ENCODE assay signal across 14 cellular contexts in the genomic region with DNA sequence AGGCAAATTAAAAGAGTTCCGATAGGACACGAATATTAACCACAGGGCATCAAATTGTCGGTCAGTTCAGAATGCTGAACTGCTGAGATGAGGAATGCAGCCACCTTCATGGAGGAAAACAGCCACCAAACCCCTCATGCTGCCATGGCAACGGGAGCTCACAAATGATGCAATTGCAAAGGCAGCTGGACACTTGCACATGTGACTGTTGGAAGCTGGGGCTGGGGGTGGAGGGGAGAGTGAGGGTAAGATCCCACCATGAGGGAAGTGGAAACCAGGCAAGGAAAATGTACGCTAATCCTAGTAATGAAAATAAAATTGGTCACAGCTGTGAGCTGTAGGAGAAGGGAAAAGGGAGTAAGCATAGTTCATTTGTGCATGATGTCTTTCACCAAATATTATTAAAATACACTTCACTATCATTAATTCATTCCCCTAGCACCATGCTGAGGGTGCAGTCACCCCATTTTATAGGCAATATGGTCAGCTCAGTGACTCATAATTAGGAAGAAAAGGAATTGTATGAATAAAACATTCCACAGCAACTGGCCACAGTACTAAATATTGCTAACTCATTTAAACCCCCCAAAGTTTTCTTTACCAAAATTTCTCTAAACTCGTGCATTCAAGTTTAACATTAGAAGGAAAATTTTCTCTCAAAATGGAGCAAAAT. TPM values are rescaled to one million over a fixed set of nuclear protein-coding genes. Genes with fewer than 3 reads are reported as not detected.
A peak's percentile ranks its signal among the peaks of the same experiment; 100 is the strongest.
DNase-seq lines count a peak whose midpoint lies in the region; ATAC-seq, FAIRE-seq and TF ChIP-seq lines count a peak whose summit lies in the region.
"Had no signal": no experiment of that assay in that cellular context is flagged by ENCODE, and none has a peak within 500 bp of the region (broad histone marks: within the 10 kb centered on the region; RNA-seq: fewer than 3 reads in every experiment).

No MANE protein-coding gene starts in this region.

- no peaks in the 10 kb centered on the region for H3K27me3 Mint-ChIP-seq in progenitor cell of endocrine pancreas

- FAIRE-seq in RCC 7860 (lab: Jason Lieb, UNC), result no peak

- H3K4me3 ChIP-seq in fibroblast of pulmonary artery (replicated peaks; ENCODE audit: low read depth, low read length), result no peak overlapping the region

- DNase-seq in DMS53 (lab: John Stamatoyannopoulos, UW) (peak; percentile 48), DMS53 treated with DMSO at 0.1 percent for 48 hours (lab: John Stamatoyannopoulos, UW; ENCODE audit: unreplicated experiment) (no peak), RCC 7860 (ENCODE audit: low spot score) (peak; percentile 47), fibroblast of pulmonary artery (ENCODE audit: low read depth) (peak; percentile 3), progenitor cell of endocrine pancreas (ENCODE audit: low spot score, unreplicated experiment) (peak; percentile 15), DMS114 treated with DMSO at 0.1 percent for 48 hours (lab: John Stamatoyannopoulos, UW; ENCODE audit: unreplicated experiment) (no peak)
- DNase-seq: 8988T; NCI-H2171 treated with DMSO at 0.1 percent for 48 hours; stimulated activated CD4-positive, alpha-beta T cell treated with anti-CD3 and anti-CD28 coated beads, Interleukin-4, amount 100 ng/mL, for 24 hours had no signal

- H3K4me1 Mint-ChIP-seq in progenitor cell of endocrine pancreas (ENCODE audit: low read depth), result no peaks in the 10 kb centered on the region

- no peaks in the 10 kb centered on the region for H3K36me3 Mint-ChIP-seq in progenitor cell of endocrine pancreas (ENCODE audit: insufficient read depth)

- TF ChIP-seq CTCF in fibroblast of pulmonary artery (IDR thresholded peaks at IDR 0.05; ENCODE audit: low read length, missing control alignments), result no peak
- no peak for TF ChIP-seq CTCF in progenitor cell of endocrine pancreas (IDR thresholded peaks at IDR 0.05; ENCODE audit: unreplicated experiment)

- no peak overlapping the region for H3K4me3 Mint-ChIP-seq in progenitor cell of endocrine pancreas (ENCODE audit: low read depth)

- H3K27ac Mint-ChIP-seq in progenitor cell of endocrine pancreas, result no peak overlapping the region

- no peak for ATAC-seq in GM18502 (IDR thresholded peaks at IDR 0.05; ENCODE audit: poor library complexity, unreplicated experiment)
- ATAC-seq in GM19395 (IDR thresholded peaks at IDR 0.05; ENCODE audit: unreplicated experiment), result no peak

- no peaks in the 10 kb centered on the region for H3K9me3 Mint-ChIP-seq in progenitor cell of endocrine pancreas (ENCODE audit: low read depth)

RNA-seq across cellular contexts. Expression of gene BECN2, which starts 15.3 kb away (rescaled TPM):
- not detected in 2 replicates for total RNA-seq in progenitor cell of endocrine pancreas
- total RNA-seq: cardiac septum; T-helper 1 cell treated with Interleukin-12 subunit alpha and Interleukin-12 subunit beta and Interleukin-4 antibody, amounts not matched to agents 30 ng/mL and 1 ng/mL, for 36 hours; temporal lobe had no signal

RNA-seq across cellular contexts. Expression of gene MAP1LC3C, which starts 26.1 kb away (rescaled TPM):
- total RNA-seq in progenitor cell of endocrine pancreas, result not detected in 2 replicates
- total RNA-seq: T-helper 1 cell treated with Interleukin-12 subunit alpha and Interleukin-12 subunit beta and Interleukin-4 antibody, amounts not matched to agents 30 ng/mL and 1 ng/mL, for 36 hours had no signal

Comparison
In these comparisons a context has a peak if more than half of its experiments do, and no peak if none do; other contexts are left out.
1. DNase-seq: peak in DMS53 (single experiment), RCC 7860 (single experiment), fibroblast of pulmonary artery (single experiment) and progenitor cell of endocrine pancreas (single experiment); none in DMS53 treated with DMSO at 0.1 percent for 48 hours (single experiment) and DMS114 treated with DMSO at 0.1 percent for 48 hours (single experiment).